9 cellular contexts compared by ENCODE assay signal in the genomic region with DNA sequence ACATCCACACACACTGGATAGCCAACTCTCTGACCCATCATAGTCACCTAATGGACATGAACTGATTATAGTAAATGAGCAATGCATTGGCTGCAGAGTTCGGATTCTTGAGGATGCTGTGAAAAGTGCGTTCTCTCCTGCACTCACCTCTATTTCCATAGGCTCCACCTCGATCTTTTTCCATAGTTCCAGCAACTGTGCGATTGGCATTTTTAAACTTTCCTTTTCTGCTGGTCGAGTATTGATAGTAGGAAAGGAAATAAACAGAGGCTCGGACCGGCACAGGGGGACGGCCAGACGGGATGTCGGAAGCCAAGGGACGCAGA.
DNase-seq lines count a peak whose midpoint lies in the region; ATAC-seq and TF ChIP-seq lines count a peak whose summit lies in the region.
"Had no signal": no experiment of that assay in that cellular context is flagged by ENCODE, and none has a peak within 500 bp of the region (broad histone marks: within the 10 kb centered on the region; RNA-seq: fewer than 3 reads in every experiment).

No MANE protein-coding gene starts in this region.

- peaks cover 5% of the 10 kb centered on the region; the same call in 2 of the 3 replicates for H3K9me3 Mint-ChIP-seq in GM23338
- no peaks in the 10 kb centered on the region for H3K9me3 Mint-ChIP-seq in activated CD8-positive, alpha-beta T cell treated with anti-CD3 and anti-CD28 coated beads for 36 hours
- H3K9me3 Mint-ChIP-seq in stimulated activated effector memory CD8-positive, alpha-beta T cell treated with anti-CD3 and anti-CD28 coated beads, Interleukin-12 subunit alpha, Interleukin-12 subunit beta, amount 100 ng/mL, for 72 hours = no peaks in the 10 kb centered on the region

- peaks cover 8% of the 10 kb centered on the region; the same call in 1 of the 2 replicates for H3K27me3 ChIP-seq in GM23338 (ENCODE audit: insufficient read depth)

- H4K20me1 ChIP-seq in GM23338 (replicated peaks; ENCODE audit: insufficient read depth) = no peaks in the 10 kb centered on the region

- no peaks in the 10 kb centered on the region; the same call in 1 of the 2 replicates for H3K36me3 ChIP-seq in GM23338 (ENCODE audit: insufficient read depth)
- H3K36me3 ChIP-seq: SJSA1 had no signal

- H3K4me1 ChIP-seq in GM23338 (ENCODE audit: insufficient read depth) = peaks cover 19% of the 10 kb centered on the region

- ATAC-seq in GM23338 = no peak; the same call in 2 of the 3 replicates
- no peak for ATAC-seq in activated CD8-positive, alpha-beta T cell treated with anti-CD3 and anti-CD28 coated beads for 36 hours
- ATAC-seq in stimulated activated effector memory CD8-positive, alpha-beta T cell treated with anti-CD3 and anti-CD28 coated beads, Interleukin-12 subunit alpha, Interleukin-12 subunit beta, amount 100 ng/mL, for 72 hours = no peak

- peak overlapping the region; percentile 90 for H3K4me2 ChIP-seq in GM23338

- H3K27ac ChIP-seq in GM23338 (ENCODE audit: low read depth) = peak overlapping the region; percentile 73; the same call in 1 of the 2 replicates
- H3K27ac ChIP-seq: SJSA1 had no signal

- H3F3A ChIP-seq in GM23338 (replicated peaks; ENCODE audit: low read depth) = no peaks in the 10 kb centered on the region

- DNase-seq in GM23338 (ENCODE audit: low spot score) = no peak
- DNase-seq in activated CD8-positive, alpha-beta T cell treated with anti-CD3 and anti-CD28 coated beads for 36 hours = no peak
- DNase-seq in stimulated activated effector memory CD8-positive, alpha-beta T cell treated with anti-CD3 and anti-CD28 coated beads, Interleukin-12 subunit alpha, Interleukin-12 subunit beta, amount 100 ng/mL, for 72 hours (ENCODE audit: low spot score in 2 of 2) = no peak
- no peak for DNase-seq in NCI-H69 (lab: John Stamatoyannopoulos, UW)
- DNase-seq in stimulated activated naive CD4-positive, alpha-beta T cell (lab: John Stamatoyannopoulos, UW) = no peak
- no peak for DNase-seq in MV-4-11 (lab: John Stamatoyannopoulos, UW)
- DNase-seq in hypothalamus (lab: John Stamatoyannopoulos, UW) = no peak

- intact Hi-C loops in activated CD8-positive, alpha-beta T cell treated with anti-CD3 and anti-CD28 coated beads for 36 hours (cut with micrococcal nuclease) = no loop called here

- POLR2A ChIA-PET in activated CD8-positive, alpha-beta T cell treated with anti-CD3 and anti-CD28 coated beads for 36 hours (lab: Charles Lee) = no interaction called here

- H3K27ac Mint-ChIP-seq in GM23338 = no peak overlapping the region; the same call in 1 of the 2 replicates
- no peak overlapping the region for H3K27ac Mint-ChIP-seq in activated CD8-positive, alpha-beta T cell treated with anti-CD3 and anti-CD28 coated beads for 36 hours
- no peak overlapping the region for H3K27ac Mint-ChIP-seq in stimulated activated effector memory CD8-positive, alpha-beta T cell treated with anti-CD3 and anti-CD28 coated beads, Interleukin-12 subunit alpha, Interleukin-12 subunit beta, amount 100 ng/mL, for 72 hours

- CTCF ChIA-PET in activated CD8-positive, alpha-beta T cell treated with anti-CD3 and anti-CD28 coated beads for 36 hours (lab: Charles Lee) = no interaction called here

- H3K4me1 Mint-ChIP-seq in GM23338 = peaks cover 8% of the 10 kb centered on the region; the same call in 2 of the 3 replicates
- H3K4me1 Mint-ChIP-seq in activated CD8-positive, alpha-beta T cell treated with anti-CD3 and anti-CD28 coated beads for 36 hours (ENCODE audit: low read depth) = peaks cover 7% of the 10 kb centered on the region
- H3K4me1 Mint-ChIP-seq in stimulated activated effector memory CD8-positive, alpha-beta T cell treated with anti-CD3 and anti-CD28 coated beads, Interleukin-12 subunit alpha, Interleukin-12 subunit beta, amount 100 ng/mL, for 72 hours = peaks cover 7% of the 10 kb centered on the region

- H2AFZ ChIP-seq in GM23338 = peak overlapping the region; percentile 96

- peaks cover 9% of the 10 kb centered on the region for H3K27me3 Mint-ChIP-seq in GM23338 (ENCODE audit: insufficient read depth, low read depth, poor library complexity)
- H3K27me3 Mint-ChIP-seq in activated CD8-positive, alpha-beta T cell treated with anti-CD3 and anti-CD28 coated beads for 36 hours = peaks cover 15% of the 10 kb centered on the region

- H3K4me3 Mint-ChIP-seq in GM23338 = peak overlapping the region; percentile 90
- H3K4me3 Mint-ChIP-seq in activated CD8-positive, alpha-beta T cell treated with anti-CD3 and anti-CD28 coated beads for 36 hours = peak overlapping the region; percentile 72
- H3K4me3 Mint-ChIP-seq in stimulated activated effector memory CD8-positive, alpha-beta T cell treated with anti-CD3 and anti-CD28 coated beads, Interleukin-12 subunit alpha, Interleukin-12 subunit beta, amount 100 ng/mL, for 72 hours = peak overlapping the region; percentile 77

- H3K4me3 ChIP-seq in GM23338 (peak overlapping the region; percentile 88), iPS-18c (ENCODE audit: insufficient read depth, low read depth, low read length) (peak overlapping the region; percentile 67)
- H3K4me3 ChIP-seq: SJSA1 had no signal

- TF ChIP-seq CTCF in GM23338 (conservative IDR thresholded peaks at IDR 0.05; ENCODE audit: low read depth in 2 of 2) = no peak
- TF ChIP-seq CTCF in activated CD8-positive, alpha-beta T cell treated with anti-CD3 and anti-CD28 coated beads for 36 hours (IDR thresholded peaks at IDR 0.05) = no peak

- H3K36me3 Mint-ChIP-seq in GM23338 (ENCODE audit: low read depth) = peaks cover 9% of the 10 kb centered on the region
- no peaks in the 10 kb centered on the region for H3K36me3 Mint-ChIP-seq in activated CD8-positive, alpha-beta T cell treated with anti-CD3 and anti-CD28 coated beads for 36 hours (ENCODE audit: low read depth)
- H3K36me3 Mint-ChIP-seq in stimulated activated effector memory CD8-positive, alpha-beta T cell treated with anti-CD3 and anti-CD28 coated beads, Interleukin-12 subunit alpha, Interleukin-12 subunit beta, amount 100 ng/mL, for 72 hours = no peaks in the 10 kb centered on the region

- 0 out of 2 replicates have a peak, but pooled peaks cover 12% of the 10 kb centered on the region for H3K79me2 ChIP-seq in GM23338 (replicated peaks; ENCODE audit: insufficient read depth)

- 0 out of 2 replicates have a peak, but pooled peaks cover 3% of the 10 kb centered on the region for H3K9me2 ChIP-seq in GM23338 (ENCODE audit: insufficient read depth)

- H3K9me3 ChIP-seq in iPS-18c (ENCODE audit: control insufficient read depth, insufficient read depth, low read length) = no peaks in the 10 kb centered on the region
- H3K9me3 ChIP-seq: SJSA1 had no signal

TF ChIP-seq in GM23338, 12 proteins besides CTCF, POLR2A, EP300 and RAD21:
- no peak for TF ChIP-seq ZNF114 (CRISPR knock-in tag; IDR thresholded peaks at IDR 0.05)
